37 cellular contexts compared by ENCODE assay signal in the genomic region with DNA sequence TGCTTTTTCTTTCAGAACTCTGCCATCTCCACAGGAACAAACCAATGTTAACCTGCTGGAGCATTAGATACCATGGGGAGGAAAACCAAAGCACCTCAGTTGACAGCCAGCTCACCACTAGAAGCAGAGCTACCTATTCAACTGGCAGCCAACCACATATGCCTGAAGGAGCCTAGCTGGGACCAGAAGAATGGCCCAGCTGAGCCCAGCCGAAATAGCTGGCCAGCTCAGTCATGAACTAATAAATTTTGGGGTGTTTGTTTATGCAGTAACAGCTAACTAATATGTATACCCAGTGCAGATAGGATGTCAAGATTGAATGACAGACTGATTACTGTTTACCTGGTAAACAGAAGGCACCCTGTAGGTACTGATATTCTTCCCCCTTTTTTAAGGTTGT.
DNase-seq lines count a peak whose midpoint lies in the region; ATAC-seq, FAIRE-seq and TF ChIP-seq lines count a peak whose summit lies in the region.
"Had no signal": no experiment of that assay in that cellular context is flagged by ENCODE, and none has a peak within 500 bp of the region (broad histone marks: within the 10 kb centered on the region; RNA-seq: fewer than 3 reads in every experiment).

No MANE protein-coding gene starts in this region.

- H3K9me3 ChIP-seq in HepG2 (ENCODE audit: low read length): peaks cover 77% of the 10 kb centered on the region
- H3K9me3 ChIP-seq in right lobe of liver: no peaks in the 10 kb centered on the region
- H3K9me3 ChIP-seq: A549, BE2C, BLaER1, Caco-2 had no signal

- H3K27me3 ChIP-seq in HepG2 (ENCODE audit: control insufficient read depth in 1 of 2, insufficient read depth in 2 of 2, low read length in 2 of 2) (no peaks in the 10 kb centered on the region), right lobe of liver (no peaks in the 10 kb centered on the region), GM23338 (ENCODE audit: insufficient read depth) (no peaks in the 10 kb centered on the region)
- H3K27me3 ChIP-seq: BE2C; BLaER1; BLaER1 treated with 17β-estradiol and CSF1 and Interleukin-3, amounts not matched to agents 10 nM and 100 nM had no signal

- DNase-seq in HepG2 (ENCODE audit: low spot score) (no peak), right lobe of liver (no peak), GM23338 (ENCODE audit: low spot score) (no peak), coronary artery (ENCODE audit: low spot score) (no peak), osteocyte (ENCODE audit: extremely low spot score, unreplicated experiment) (no peak), NCI-H748 (lab: John Stamatoyannopoulos, UW; ENCODE audit: unreplicated experiment) (no peak), NCI-H2196 treated with DMSO at 0.1 percent for 48 hours (lab: John Stamatoyannopoulos, UW; ENCODE audit: unreplicated experiment) (no peak)
- DNase-seq: 8988T; ACHN; AML-193; BE2C; C1 segment of cervical spinal cord; Caco-2; Calu3; CD4-positive, alpha-beta memory T cell; CD4-positive, alpha-beta T cell; CD4-positive, CD25-positive, alpha-beta regulatory T cell; CD8-positive, alpha-beta memory T cell; CD8-positive, alpha-beta T cell; COR-L47; DMS 273 treated with DMSO at 0.1 percent for 48 hours; DMS153; DMS53; DMS79; DMS79 treated with DMSO at 0.1 percent for 48 hours; DND-41; EL had no signal

- H4K20me1 ChIP-seq in HepG2 (ENCODE audit: insufficient read depth, low read length): no peaks in the 10 kb centered on the region
- no peaks in the 10 kb centered on the region for H4K20me1 ChIP-seq in GM23338 (replicated peaks; ENCODE audit: insufficient read depth)
- H4K20me1 ChIP-seq: BLaER1; BLaER1 treated with 17β-estradiol and CSF1 and Interleukin-3, amounts not matched to agents 10 nM and 100 nM had no signal

- no peaks in the 10 kb centered on the region for H3K36me3 Mint-ChIP-seq in GM23338 (ENCODE audit: low read depth)
- no peaks in the 10 kb centered on the region for H3K36me3 Mint-ChIP-seq in osteocyte (ENCODE audit: unreplicated experiment)
- H3K36me3 Mint-ChIP-seq: CD14-positive monocyte; CD4-positive, alpha-beta memory T cell; CD4-positive, CD25-positive, alpha-beta regulatory T cell; CD8-positive, alpha-beta memory T cell; CD8-positive, alpha-beta T cell had no signal

- no peak for FAIRE-seq in HepG2 (lab: Jason Lieb, UNC)
- FAIRE-seq: A204.1, A549, D721Med had no signal

- in situ Hi-C loops in HepG2 (cut with HindIII; ENCODE audit: extremely low pct_ligation_motif_present, low pct_unique_long_range_greater_than_20kb): no loop called here

- no peaks in the 10 kb centered on the region for H3K9me2 ChIP-seq in GM23338 (ENCODE audit: insufficient read depth)

- intact Hi-C loops in HepG2 (cut with micrococcal nuclease; ENCODE audit: unreplicated experiment) (no loop called here), right lobe of liver (cut with DNase I) (no loop called here)

- H3K9me3 Mint-ChIP-seq in GM23338 (no peaks in the 10 kb centered on the region; the same call in 2 of the 3 replicates), osteocyte (ENCODE audit: unreplicated experiment) (peaks cover 10% of the 10 kb centered on the region)

- H3K4me2 ChIP-seq in HepG2 (ENCODE audit: low read depth, low read length) (no peak overlapping the region), GM23338 (no peak overlapping the region)
- H3K4me2 ChIP-seq: A549; BLaER1; BLaER1 treated with 17β-estradiol and CSF1 and Interleukin-3, amounts not matched to agents 10 nM and 100 nM had no signal

- no peaks in the 10 kb centered on the region for H3K4me1 ChIP-seq in HepG2 (ENCODE audit: insufficient read depth, low read length)
- no peaks in the 10 kb centered on the region for H3K4me1 ChIP-seq in right lobe of liver
- H3K4me1 ChIP-seq in GM23338 (ENCODE audit: insufficient read depth): no peaks in the 10 kb centered on the region
- H3K4me1 ChIP-seq: A549, BE2C, Caco-2 had no signal

- H3K4me1 Mint-ChIP-seq in GM23338: no peaks in the 10 kb centered on the region; the same call in 2 of the 3 replicates
- H3K4me1 Mint-ChIP-seq in osteocyte (ENCODE audit: unreplicated experiment): peaks cover 45% of the 10 kb centered on the region
- H3K4me1 Mint-ChIP-seq: B cell; CD14-positive monocyte; CD4-positive, alpha-beta memory T cell; CD4-positive, CD25-positive, alpha-beta regulatory T cell; CD8-positive, alpha-beta memory T cell had no signal

- H3K36me3 ChIP-seq in HepG2 (replicated peaks in 1 of 2; ENCODE audit: control insufficient read depth in 1 of 2, insufficient read depth in 2 of 2, low read length in 2 of 2) (no peaks in the 10 kb centered on the region), right lobe of liver (no peaks in the 10 kb centered on the region), GM23338 (ENCODE audit: insufficient read depth) (no peaks in the 10 kb centered on the region)
- H3K36me3 ChIP-seq: BE2C; BLaER1; BLaER1 treated with 17β-estradiol and CSF1 and Interleukin-3, amounts not matched to agents 10 nM and 100 nM had no signal

- no TSS peak for BruUV-seq in HepG2 (replicated peaks; lab: Mats Ljungman, UMichigan)

- no peak overlapping the region for H2AFZ ChIP-seq in HepG2 (ENCODE audit: low read length)
- no peak overlapping the region for H2AFZ ChIP-seq in GM23338

- H3K27me3 Mint-ChIP-seq in GM23338 (ENCODE audit: insufficient read depth, low read depth, poor library complexity) (no peaks in the 10 kb centered on the region), osteocyte (ENCODE audit: unreplicated experiment) (no peaks in the 10 kb centered on the region)
- H3K27me3 Mint-ChIP-seq: B cell; CD4-positive, alpha-beta memory T cell; CD4-positive, alpha-beta T cell; CD4-positive, CD25-positive, alpha-beta regulatory T cell had no signal

- no peak overlapping the region for H3K9ac ChIP-seq in HepG2 (ENCODE audit: insufficient read depth, low read depth, low read length)
- H3K9ac ChIP-seq: BLaER1; BLaER1 treated with 17β-estradiol and CSF1 and Interleukin-3, amounts not matched to agents 10 nM and 100 nM had no signal

- TF ChIP-seq EP300 in HepG2 (IDR thresholded peaks at IDR 0.05; ENCODE audit: low read depth in 2 of 2, low read length in 2 of 2) (no peak), HepG2 (CRISPR knock-in tag; IDR thresholded peaks at IDR 0.05; ENCODE audit: borderline replicate concordance) (no peak)

- CTCF ChIA-PET in HepG2 (lab: Yijun Ruan, JAX; ENCODE audit: low intra/inter-chr PET ratio, low total read pairs): no interaction called here

- TF ChIP-seq POLR2A in HepG2 (IDR thresholded peaks at IDR 0.05; ENCODE audit: insufficient read depth in 1 of 2, low read depth in 2 of 2, low read length in 2 of 2) (no peak), right lobe of liver (IDR thresholded peaks at IDR 0.05) (no peak)

- TF ChIP-seq RAD21 in HepG2 (CRISPR knock-in tag; IDR thresholded peaks at IDR 0.05): no peak

- H3K4me3 ChIP-seq in HepG2 (replicated peaks in 1 of 3; ENCODE audit: insufficient read depth in 1 of 3, low read depth in 2 of 3, low read length in 3 of 3): no peak overlapping the region
- no peak overlapping the region for H3K4me3 ChIP-seq in right lobe of liver
- no peak overlapping the region for H3K4me3 ChIP-seq in GM23338
- H3K4me3 ChIP-seq in coronary artery: peak overlapping the region; percentile 9
- H3K4me3 ChIP-seq: A549; BLaER1; BLaER1 treated with 17β-estradiol and CSF1 and Interleukin-3, amounts not matched to agents 10 nM and 100 nM had no signal

- H3K79me2 ChIP-seq in HepG2 (ENCODE audit: insufficient read depth, low read length) (no peaks in the 10 kb centered on the region), GM23338 (replicated peaks; ENCODE audit: insufficient read depth) (no peaks in the 10 kb centered on the region)

- ATAC-seq in HepG2 (no peak), right lobe of liver (no peak), GM23338 (no peak), GM21529 (IDR thresholded peaks at IDR 0.05; ENCODE audit: unreplicated experiment) (no peak)
- ATAC-seq: A549; CD8-positive, alpha-beta T cell had no signal

- H3K27ac Mint-ChIP-seq in GM23338: no peak overlapping the region
- peak overlapping the region; percentile 82 for H3K27ac Mint-ChIP-seq in osteocyte (ENCODE audit: unreplicated experiment)
- H3K27ac Mint-ChIP-seq: B cell; CD14-positive monocyte; CD4-positive, alpha-beta memory T cell; CD4-positive, alpha-beta T cell; CD4-positive, CD25-positive, alpha-beta regulatory T cell; CD8-positive, alpha-beta memory T cell; CD8-positive, alpha-beta T cell had no signal

- 20% methylated on average over 1 of the region's 1 CpG for WGBS in HepG2 (ENCODE audit: low lambda C conversion rate)
- 20% methylated on average over 1 of the region's 1 CpG for WGBS in right lobe of liver (ENCODE audit: insufficient coverage, low coverage, low lambda C conversion rate, missing lambda C conversion rate)

- TF ChIP-seq CTCF in HepG2 (CRISPR knock-in tag; IDR thresholded peaks at IDR 0.05): no peak
- TF ChIP-seq CTCF in right lobe of liver (IDR thresholded peaks at IDR 0.05): no peak
- TF ChIP-seq CTCF in GM23338 (conservative IDR thresholded peaks at IDR 0.05; ENCODE audit: low read depth in 2 of 2): no peak
- TF ChIP-seq CTCF in coronary artery (IDR thresholded peaks at IDR 0.05): no peak
- TF ChIP-seq CTCF in osteocyte (IDR thresholded peaks at IDR 0.05): no peak

- POLR2A ChIA-PET in HepG2 (lab: Yijun Ruan, JAX): no interaction called here

- H3F3A ChIP-seq in GM23338 (replicated peaks; ENCODE audit: low read depth): no peaks in the 10 kb centered on the region

- H3K4me3 Mint-ChIP-seq in GM23338 (no peak overlapping the region), osteocyte (ENCODE audit: unreplicated experiment) (no peak overlapping the region)
- H3K4me3 Mint-ChIP-seq: B cell; CD14-positive monocyte; CD4-positive, alpha-beta memory T cell; CD4-positive, alpha-beta T cell; CD8-positive, alpha-beta memory T cell; CD8-positive, alpha-beta T cell had no signal

- no peak overlapping the region for H3K27ac ChIP-seq in HepG2 (ENCODE audit: extremely low read length, insufficient read depth, low read length)
- H3K27ac ChIP-seq in right lobe of liver: no peak overlapping the region
- H3K27ac ChIP-seq in GM23338 (ENCODE audit: low read depth): no peak overlapping the region
- no peak overlapping the region for H3K27ac ChIP-seq in coronary artery
- H3K27ac ChIP-seq: 22Rv1; A549; BLaER1; BLaER1 treated with 17β-estradiol and CSF1 and Interleukin-3, amounts not matched to agents 10 nM and 100 nM; C4-2B had no signal

TF ChIP-seq in GM23338, 12 proteins besides CTCF, POLR2A, EP300 and RAD21:
- TF ChIP-seq ZNF331 (CRISPR knock-in tag; IDR thresholded peaks at IDR 0.05; ENCODE audit: low read depth): peak; percentile 67
- TF ChIP-seq STAT1 (IDR thresholded peaks at IDR 0.05; ENCODE audit: unreplicated experiment): no peak
